Comparison of ENCODE assay signal across 12 cellular contexts in genomic region chr12:108573310-108573709, GRCh38. TPM values are rescaled to one million over a fixed set of nuclear protein-coding genes. Genes with fewer than 3 reads are reported as not detected.
A peak's percentile ranks its signal among the peaks of the same experiment; 100 is the strongest.
DNase-seq lines count a peak whose midpoint lies in the region; ATAC-seq lines count a peak whose summit lies in the region.
"Had no signal": no experiment of that assay in that cellular context is flagged by ENCODE, and none has a peak within 500 bp of the region (broad histone marks: within the 10 kb centered on the region; RNA-seq: fewer than 3 reads in every experiment).

No MANE protein-coding gene starts in this region.

- H3K4me3 Mint-ChIP-seq in activated T-cell treated with anti-CD3 and anti-CD28 coated beads, Interleukin-2, amount 50 U/mL, for 4 hours: no peak overlapping the region
- peak overlapping the region; percentile 55 for H3K4me3 Mint-ChIP-seq in activated T-helper 17 cell treated with anti-CD3 and anti-CD28 coated beads, Interleukin-2, amount 50 U/mL, for 72 hours
- H3K4me3 Mint-ChIP-seq in stimulated activated effector memory CD8-positive, alpha-beta T cell treated with anti-CD3 and anti-CD28 coated beads, Interleukin-12 subunit alpha, Interleukin-12 subunit beta, amount 100 ng/mL, for 72 hours: no peak overlapping the region
- H3K4me3 Mint-ChIP-seq: dendritic cell treated with granulocyte-macrophage colony-stimulating factor and Interleukin-4, amounts not matched to agents 40 ng/mL and 50 ng/mL, for 4 days had no signal

- peak; percentile 68 to 72 for ATAC-seq in activated T-cell treated with anti-CD3 and anti-CD28 coated beads, Interleukin-2, amount 50 U/mL, for 4 hours
- ATAC-seq in HG02642 (IDR thresholded peaks at IDR 0.05; ENCODE audit: poor library complexity, unreplicated experiment) (peak; percentile 23), HG03571 (IDR thresholded peaks at IDR 0.05; ENCODE audit: unreplicated experiment) (no peak)
- ATAC-seq in activated T-helper 17 cell treated with anti-CD3 and anti-CD28 coated beads, Interleukin-2, amount 50 U/mL, for 72 hours (replicated peaks): peak; percentile 59
- ATAC-seq in stimulated activated effector memory CD8-positive, alpha-beta T cell treated with anti-CD3 and anti-CD28 coated beads, Interleukin-12 subunit alpha, Interleukin-12 subunit beta, amount 100 ng/mL, for 72 hours: peak; percentile 75

- DNase-seq in activated T-cell treated with anti-CD3 and anti-CD28 coated beads, Interleukin-2, amount 50 U/mL, for 4 hours: no peak
- DNase-seq in activated T-cell treated with anti-CD3 and anti-CD28 coated beads, Interleukin-2, amount 50 U/mL, for 1 hour: no peak
- DNase-seq in stimulated activated effector memory CD8-positive, alpha-beta T cell treated with anti-CD3 and anti-CD28 coated beads, Interleukin-12 subunit alpha, Interleukin-12 subunit beta, amount 100 ng/mL, for 72 hours (ENCODE audit: low spot score in 2 of 2): no peak
- no peak for DNase-seq in activated gamma-delta T cell (lab: John Stamatoyannopoulos, UW)
- no peak for DNase-seq in UCSD-AML1 (lab: John Stamatoyannopoulos, UW; ENCODE audit: unreplicated experiment)
- DNase-seq: DMS153, nucleus accumbens, spleen had no signal

- peaks cover 73% of the 10 kb centered on the region for H3K4me1 Mint-ChIP-seq in activated T-cell treated with anti-CD3 and anti-CD28 coated beads, Interleukin-2, amount 50 U/mL, for 4 hours (ENCODE audit: low read depth)
- peaks cover 48% of the 10 kb centered on the region for H3K4me1 Mint-ChIP-seq in activated T-helper 17 cell treated with anti-CD3 and anti-CD28 coated beads, Interleukin-2, amount 50 U/mL, for 72 hours
- peaks cover 36% of the 10 kb centered on the region for H3K4me1 Mint-ChIP-seq in stimulated activated effector memory CD8-positive, alpha-beta T cell treated with anti-CD3 and anti-CD28 coated beads, Interleukin-12 subunit alpha, Interleukin-12 subunit beta, amount 100 ng/mL, for 72 hours

- no peaks in the 10 kb centered on the region for H3K9me3 Mint-ChIP-seq in activated T-cell treated with anti-CD3 and anti-CD28 coated beads, Interleukin-2, amount 50 U/mL, for 4 hours
- no peaks in the 10 kb centered on the region for H3K9me3 Mint-ChIP-seq in activated T-helper 17 cell treated with anti-CD3 and anti-CD28 coated beads, Interleukin-2, amount 50 U/mL, for 72 hours
- H3K9me3 Mint-ChIP-seq in stimulated activated effector memory CD8-positive, alpha-beta T cell treated with anti-CD3 and anti-CD28 coated beads, Interleukin-12 subunit alpha, Interleukin-12 subunit beta, amount 100 ng/mL, for 72 hours: no peaks in the 10 kb centered on the region
- H3K9me3 Mint-ChIP-seq: dendritic cell treated with granulocyte-macrophage colony-stimulating factor and Interleukin-4, amounts not matched to agents 40 ng/mL and 50 ng/mL, for 4 days had no signal

- peak overlapping the region; percentile 78 for H3K27ac Mint-ChIP-seq in activated T-helper 17 cell treated with anti-CD3 and anti-CD28 coated beads, Interleukin-2, amount 50 U/mL, for 72 hours
- H3K27ac Mint-ChIP-seq in stimulated activated effector memory CD8-positive, alpha-beta T cell treated with anti-CD3 and anti-CD28 coated beads, Interleukin-12 subunit alpha, Interleukin-12 subunit beta, amount 100 ng/mL, for 72 hours: no peak overlapping the region
- H3K27ac Mint-ChIP-seq: dendritic cell treated with granulocyte-macrophage colony-stimulating factor and Interleukin-4, amounts not matched to agents 40 ng/mL and 50 ng/mL, for 4 days had no signal

- no peaks in the 10 kb centered on the region for H3K27me3 Mint-ChIP-seq in activated T-cell treated with anti-CD3 and anti-CD28 coated beads, Interleukin-2, amount 50 U/mL, for 4 hours (ENCODE audit: low read depth)
- H3K27me3 Mint-ChIP-seq in activated T-helper 17 cell treated with anti-CD3 and anti-CD28 coated beads, Interleukin-2, amount 50 U/mL, for 72 hours: no peaks in the 10 kb centered on the region
- H3K27me3 Mint-ChIP-seq: dendritic cell treated with granulocyte-macrophage colony-stimulating factor and Interleukin-4, amounts not matched to agents 40 ng/mL and 50 ng/mL, for 4 days had no signal

- peaks cover 17% of the 10 kb centered on the region for H3K36me3 Mint-ChIP-seq in activated T-cell treated with anti-CD3 and anti-CD28 coated beads, Interleukin-2, amount 50 U/mL, for 4 hours (ENCODE audit: insufficient read depth)
- peaks cover 26% of the 10 kb centered on the region for H3K36me3 Mint-ChIP-seq in activated T-helper 17 cell treated with anti-CD3 and anti-CD28 coated beads, Interleukin-2, amount 50 U/mL, for 72 hours (ENCODE audit: low read depth)
- peaks cover 28% of the 10 kb centered on the region for H3K36me3 Mint-ChIP-seq in stimulated activated effector memory CD8-positive, alpha-beta T cell treated with anti-CD3 and anti-CD28 coated beads, Interleukin-12 subunit alpha, Interleukin-12 subunit beta, amount 100 ng/mL, for 72 hours

RNA-seq across cellular contexts. Expression of gene ISCU, which starts 10.9 kb away (rescaled TPM):
- 10 to 100 TPM; 62.6 to 90.1 (median 78.7) TPM for total RNA-seq in activated T-cell treated with anti-CD3 and anti-CD28 coated beads, Interleukin-2, amount 50 U/mL, for 4 hours
- 10 to 100 TPM; 93.3 to 98.7 TPM for total RNA-seq in activated T-helper 17 cell treated with anti-CD3 and anti-CD28 coated beads, Interleukin-2, amount 50 U/mL, for 72 hours

RNA-seq across cellular contexts. Expression of gene SART3, which starts 12.3 kb away (rescaled TPM):
- total RNA-seq in activated T-cell treated with anti-CD3 and anti-CD28 coated beads, Interleukin-2, amount 50 U/mL, for 4 hours: 10 to 100 TPM; 83.0 to 92.1 (median 89.4) TPM
- 10 to 100 TPM; 85.0 to 98.6 TPM for total RNA-seq in activated T-helper 17 cell treated with anti-CD3 and anti-CD28 coated beads, Interleukin-2, amount 50 U/mL, for 72 hours

RNA-seq across cellular contexts. Expression of gene TMEM119, which starts 24.6 kb away (rescaled TPM):
- under 1 TPM in 2 of 3 donors, not detected in 1; 0.08 to 0.54 TPM for total RNA-seq in activated T-cell treated with anti-CD3 and anti-CD28 coated beads, Interleukin-2, amount 50 U/mL, for 4 hours
- under 1 TPM; 0.24 to 0.71 TPM for total RNA-seq in activated T-helper 17 cell treated with anti-CD3 and anti-CD28 coated beads, Interleukin-2, amount 50 U/mL, for 72 hours

RNA-seq across cellular contexts. Expression of gene FICD, which starts 58.2 kb away (rescaled TPM):
- 1 to 10 TPM; 6.2 to 9.2 (median 6.9) TPM for total RNA-seq in activated T-cell treated with anti-CD3 and anti-CD28 coated beads, Interleukin-2, amount 50 U/mL, for 4 hours
- 1 to 10 TPM; 2.9 to 3.6 TPM for total RNA-seq in activated T-helper 17 cell treated with anti-CD3 and anti-CD28 coated beads, Interleukin-2, amount 50 U/mL, for 72 hours
